14 cellular contexts compared by ENCODE assay signal in the genomic region with DNA sequence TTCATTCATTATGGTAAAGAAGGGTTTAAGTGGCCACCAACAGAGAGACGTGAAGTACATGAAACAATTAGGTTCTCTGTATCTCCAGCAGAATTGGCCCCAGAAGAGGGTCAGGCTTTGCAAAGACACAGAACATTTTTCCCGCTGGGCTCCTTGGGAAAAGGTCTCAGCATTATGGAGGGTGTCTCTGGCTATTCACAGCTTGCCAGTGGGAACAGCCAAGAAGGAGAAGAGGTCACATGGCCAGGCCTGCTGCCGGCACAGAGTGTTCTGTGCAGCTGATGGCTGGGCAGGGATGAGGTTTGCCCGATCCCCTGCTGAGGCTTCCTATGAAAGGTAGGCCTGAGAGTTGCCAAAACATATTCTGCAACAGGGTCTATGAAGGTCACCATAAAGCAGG.
DNase-seq lines count a peak whose midpoint lies in the region; ATAC-seq and TF ChIP-seq lines count a peak whose summit lies in the region.
"Had no signal": no experiment of that assay in that cellular context is flagged by ENCODE, and none has a peak within 500 bp of the region (broad histone marks: within the 10 kb centered on the region; RNA-seq: fewer than 3 reads in every experiment).

No MANE protein-coding gene starts in this region.

- H3K4me3 ChIP-seq in dorsolateral prefrontal cortex (no peak overlapping the region), gastrocnemius medialis (no peak overlapping the region), vagina (no peak overlapping the region)

- no peaks in the 10 kb centered on the region for H3K36me3 ChIP-seq in gastrocnemius medialis
- no peaks in the 10 kb centered on the region for H3K36me3 ChIP-seq in vagina

- ATAC-seq in gastrocnemius medialis (peak; percentile 58 to 74), GM18520 (IDR thresholded peaks at IDR 0.05; ENCODE audit: unreplicated experiment) (no peak), HG03108 (IDR thresholded peaks at IDR 0.05; ENCODE audit: unreplicated experiment) (no peak)
- ATAC-seq: activated CD4-positive, alpha-beta T cell treated with anti-CD3 and anti-CD28 coated beads for 36 hours had no signal

- peaks cover 13 to 27% of the 10 kb centered on the region in 2 donors for H3K4me1 ChIP-seq in gastrocnemius medialis
- no peaks in the 10 kb centered on the region for H3K4me1 ChIP-seq in vagina

- intact Hi-C loops in dorsolateral prefrontal cortex (cut with DNase I): no loop called here
- intact Hi-C loops in gastrocnemius medialis (cut with DNase I; ENCODE audit: low total_unique reads): loop anchor here (2.0 to 5.0 kb wide), 4 partner anchors 146 to 873 kb away; a partner anchor contains a TSS
- intact Hi-C loops in vagina (cut with DNase I): no loop called here

- TF ChIP-seq CTCF in dorsolateral prefrontal cortex (IDR thresholded peaks at IDR 0.05 in 54 of 56, conservative IDR thresholded peaks at IDR 0.05 in 2 of 56; ENCODE audit: low read depth in 1 of 56, partially characterized antibody in 56 of 56): no peak
- no peak for TF ChIP-seq CTCF in gastrocnemius medialis (IDR thresholded peaks at IDR 0.05 in 4 of 5, conservative IDR thresholded peaks at IDR 0.05 in 1 of 5)
- TF ChIP-seq CTCF in vagina (IDR thresholded peaks at IDR 0.05): no peak

- H3K9me3 ChIP-seq in gastrocnemius medialis (no peaks in the 10 kb centered on the region), vagina (no peaks in the 10 kb centered on the region)

- no peaks in the 10 kb centered on the region for H3K27me3 ChIP-seq in dorsolateral prefrontal cortex
- no peaks in the 10 kb centered on the region for H3K27me3 ChIP-seq in layer of hippocampus (ENCODE audit: control insufficient read depth, insufficient read depth, low read length)
- H3K27me3 ChIP-seq in gastrocnemius medialis: no peaks in the 10 kb centered on the region
- no peaks in the 10 kb centered on the region for H3K27me3 ChIP-seq in vagina

- TF ChIP-seq POLR2A in gastrocnemius medialis (IDR thresholded peaks at IDR 0.05) (no peak), vagina (IDR thresholded peaks at IDR 0.05) (no peak)

- H3K27ac ChIP-seq in dorsolateral prefrontal cortex: peak overlapping the region in 38 of 59 donors; percentile 6 to 88 (median 54)
- H3K27ac ChIP-seq in layer of hippocampus (ENCODE audit: low read depth, low read length): peak overlapping the region; percentile 47
- peak overlapping the region; percentile 73 to 86 (median 82) for H3K27ac ChIP-seq in gastrocnemius medialis
- peak overlapping the region; percentile 32 for H3K27ac ChIP-seq in vagina

- in situ Hi-C loops in gastrocnemius medialis (cut with MboI; ENCODE audit: low sequenced_read_pairs in 4 of 4): loop anchor here in 1 of 4 donors (10.0 kb wide), 1 partner anchor 331 kb away; a partner anchor contains a TSS

- DNase-seq in dorsolateral prefrontal cortex (peak in 7 of 10 donors; percentile 9 to 71 (median 53)), gastrocnemius medialis (peak; percentile 44 to 83), vagina (ENCODE audit: extremely low spot score in 2 of 2) (peak in 1 of 2 donors; percentile 69), OCI-M2 (lab: John Stamatoyannopoulos, UW; ENCODE audit: unreplicated experiment) (no peak)
- DNase-seq: activated CD4-positive, alpha-beta T cell treated with anti-CD3 and anti-CD28 coated beads for 36 hours; activated naive CD4-positive, alpha-beta T cell treated with anti-CD3 and anti-CD28 coated beads, Interleukin-2, amount 10 ng/mL, durations not matched to agents 7 days and 5 days; DMS 273 treated with DMSO at 0.1 percent for 48 hours; effector memory CD4-positive, alpha-beta T cell; H7; NCI-H1694; NCI-H510A treated with DMSO at 0.1 percent for 48 hours had no signal

Comparison
In these comparisons a context has a peak if more than half of its experiments do, and no peak if none do; other contexts are left out.
1. H3K27ac ChIP-seq: peak in every context shown above with its lines; median percentile 82 in gastrocnemius medialis; 54 in dorsolateral prefrontal cortex; 47 in layer of hippocampus; 32 in vagina.
2. ATAC-seq: peak in gastrocnemius medialis (2 of 2); none in GM18520 (single experiment) and HG03108 (single experiment).